In the genomic region with DNA sequence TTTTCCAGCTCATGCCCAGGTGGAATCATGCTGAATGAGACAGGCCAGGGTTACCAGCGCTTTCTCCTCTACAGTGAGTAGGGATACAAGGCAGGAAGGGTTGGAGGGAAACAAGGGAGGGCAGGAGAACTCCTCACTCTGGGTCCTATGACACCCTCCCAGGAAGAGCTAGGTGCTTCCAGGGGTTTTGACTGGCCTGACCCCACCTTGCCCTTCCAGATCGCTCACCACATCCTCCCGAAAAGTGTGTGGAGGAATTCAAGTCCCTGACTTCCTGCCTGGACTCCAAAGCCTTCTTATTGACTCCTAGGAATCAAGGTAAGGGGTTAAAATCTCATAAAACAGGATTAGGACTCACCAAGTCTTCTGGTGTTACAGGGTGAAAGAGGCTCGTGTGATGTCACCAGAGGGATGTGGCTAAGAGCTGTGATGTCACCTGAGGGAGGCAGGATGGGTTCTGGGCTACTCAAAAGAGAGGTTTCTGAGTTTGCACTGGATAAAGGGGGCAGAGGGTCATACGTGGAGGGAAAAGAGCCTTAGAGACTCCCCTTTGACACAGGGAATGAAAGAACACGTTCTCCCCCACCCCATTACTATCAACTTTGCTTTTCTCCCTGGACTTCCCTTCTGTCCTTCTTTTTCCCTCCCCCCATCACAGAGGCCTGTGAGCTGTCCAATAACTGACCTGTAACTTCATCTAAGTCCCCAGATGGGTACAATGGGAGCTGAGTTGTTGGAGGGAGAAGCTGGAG, we compare ENCODE assay signal across 10 cellular contexts. TPM values are rescaled to one million over a fixed set of nuclear protein-coding genes. Genes with fewer than 3 reads are reported as not detected.
A peak's percentile ranks its signal among the peaks of the same experiment; 100 is the strongest.
DNase-seq lines count a peak whose midpoint lies in the region; ATAC-seq and TF ChIP-seq lines count a peak whose summit lies in the region.
"Had no signal": no experiment of that assay in that cellular context is flagged by ENCODE, and none has a peak within 500 bp of the region (broad histone marks: within the 10 kb centered on the region; RNA-seq: fewer than 3 reads in every experiment).

No MANE protein-coding gene starts in this region.

- peaks cover 68% of the 10 kb centered on the region for H3K79me2 ChIP-seq in hepatocyte

- POLR2A ChIA-PET in activated CD4-positive, alpha-beta memory T cell treated with anti-CD3 and anti-CD28 coated beads for 36 hours (lab: Charles Lee): interaction anchor here (0.8 to 1.4 kb wide), 3 partner anchors 82 to 170 kb away, joined by 3 to 5 read pairs (median 3); partner anchors contain the start of genes HSPA1B and MSH5

- peak overlapping the region; percentile 50 for H3K4me3 Mint-ChIP-seq in activated CD4-positive, alpha-beta memory T cell treated with anti-CD3 and anti-CD28 coated beads for 36 hours

- H3K27me3 Mint-ChIP-seq in activated CD4-positive, alpha-beta memory T cell treated with anti-CD3 and anti-CD28 coated beads for 36 hours: no peaks in the 10 kb centered on the region

- peak overlapping the region; percentile 97 for H3K4me2 ChIP-seq in hepatocyte

- no peak for ATAC-seq in upper lobe of left lung (ENCODE audit: low FRiP score in 2 of 2)

- DNase-seq in stimulated activated CD4-positive, alpha-beta T cell treated with anti-CD3 and anti-CD28 coated beads, Interleukin-15, amount 100 ng/mL, for 24 hours: peak; percentile 41
- DNase-seq in stimulated activated CD4-positive, alpha-beta T cell treated with anti-CD3 and anti-CD28 coated beads, Interleukin-12 subunit alpha, Interleukin-12 subunit beta, amount 100 ng/mL, for 4 hours: no peak
- peak; percentile 60 for DNase-seq in activated CD4-positive, alpha-beta memory T cell treated with anti-CD3 and anti-CD28 coated beads for 36 hours
- DNase-seq in hepatocyte (ENCODE audit: low spot score) (no peak), upper lobe of left lung (no peak), T1000 (lab: John Stamatoyannopoulos, UW) (no peak), amniotic stem cell (lab: John Stamatoyannopoulos, UW) (no peak)
- DNase-seq: activated CD8-positive, alpha-beta memory T cell treated with anti-CD3 and anti-CD28 coated beads, Interleukin-2, amount 50 U/mL, for 48 hours; esophagus squamous epithelium had no signal

- H3K9me3 ChIP-seq in hepatocyte (ENCODE audit: low read depth) (no peaks in the 10 kb centered on the region), subcutaneous abdominal adipose tissue (ENCODE audit: control insufficient read depth in 5 of 5, low read length in 5 of 5) (no peaks in the 10 kb centered on the region), upper lobe of left lung (no peaks in the 10 kb centered on the region)
- H3K9me3 ChIP-seq: esophagus squamous epithelium had no signal

- no peaks in the 10 kb centered on the region for H3K36me3 ChIP-seq in hepatocyte (replicated peaks; ENCODE audit: insufficient read depth, low read depth)
- H3K36me3 ChIP-seq in subcutaneous abdominal adipose tissue (ENCODE audit: control insufficient read depth in 5 of 5, insufficient read depth in 5 of 5, low read length in 5 of 5): peaks cover 0 to 45% (median 23%) of the 10 kb centered on the region in 5 donors
- H3K36me3 ChIP-seq in upper lobe of left lung: peaks cover 0 to 40% (median 17%) of the 10 kb centered on the region in 4 donors

- TF ChIP-seq CTCF in hepatocyte (IDR thresholded peaks at IDR 0.05; ENCODE audit: poor library complexity) (no peak), upper lobe of left lung (IDR thresholded peaks at IDR 0.05) (no peak)

- peak overlapping the region; percentile 95 for H3K27ac Mint-ChIP-seq in activated CD4-positive, alpha-beta memory T cell treated with anti-CD3 and anti-CD28 coated beads for 36 hours

- H3K36me3 Mint-ChIP-seq in activated CD4-positive, alpha-beta memory T cell treated with anti-CD3 and anti-CD28 coated beads for 36 hours: peaks cover 40% of the 10 kb centered on the region

- 88% methylated on average over 6 of the region's 6 CpGs for WGBS in hepatocyte (ENCODE audit: low lambda C conversion rate, missing lambda C conversion rate)
- 82 to 86% methylated on average over 6 of the region's 6 CpGs for WGBS in upper lobe of left lung, 2 donors

- peak overlapping the region in 3 of 5 donors; percentile 4 to 44 (median 6) for H3K9ac ChIP-seq in subcutaneous abdominal adipose tissue (ENCODE audit: low read length in 5 of 5)

- H3K4me1 ChIP-seq in hepatocyte (ENCODE audit: insufficient read depth) (peaks cover 30% of the 10 kb centered on the region), subcutaneous abdominal adipose tissue (ENCODE audit: control insufficient read depth in 5 of 5, insufficient read depth in 5 of 5, low read length in 5 of 5) (peaks cover 12 to 58% (median 44%) of the 10 kb centered on the region in 5 donors), upper lobe of left lung (peaks cover 36 to 58% (median 41%) of the 10 kb centered on the region in 4 donors)

- no peaks in the 10 kb centered on the region for H3K9me3 Mint-ChIP-seq in activated CD4-positive, alpha-beta memory T cell treated with anti-CD3 and anti-CD28 coated beads for 36 hours

- peaks cover 13% of the 10 kb centered on the region for H4K20me1 ChIP-seq in hepatocyte (ENCODE audit: insufficient read depth, poor library complexity, severe bottlenecking)

- H3K9me2 ChIP-seq in hepatocyte (replicated peaks; ENCODE audit: insufficient read depth): no peaks in the 10 kb centered on the region

- H3K27ac ChIP-seq in hepatocyte (no peak overlapping the region), subcutaneous abdominal adipose tissue (ENCODE audit: low read depth, low read length) (no peak overlapping the region), upper lobe of left lung (no peak overlapping the region)

- H3K4me3 ChIP-seq in hepatocyte (no peak overlapping the region), subcutaneous abdominal adipose tissue (ENCODE audit: low read depth in 1 of 5, low read length in 5 of 5) (no peak overlapping the region), upper lobe of left lung (no peak overlapping the region)
- H3K4me3 ChIP-seq: esophagus squamous epithelium had no signal

- no peaks in the 10 kb centered on the region for H3K27me3 ChIP-seq in hepatocyte
- H3K27me3 ChIP-seq in subcutaneous abdominal adipose tissue (ENCODE audit: control insufficient read depth in 5 of 5, insufficient read depth in 4 of 5, low read length in 5 of 5): no peaks in the 10 kb centered on the region
- no peaks in the 10 kb centered on the region for H3K27me3 ChIP-seq in upper lobe of left lung
- H3K27me3 ChIP-seq: esophagus squamous epithelium had no signal

- intact Hi-C loops in activated CD4-positive, alpha-beta memory T cell treated with anti-CD3 and anti-CD28 coated beads for 36 hours (cut with micrococcal nuclease): no loop called here

- no peak for TF ChIP-seq POLR2A in upper lobe of left lung (IDR thresholded peaks at IDR 0.05)

- CTCF ChIA-PET in activated CD4-positive, alpha-beta memory T cell treated with anti-CD3 and anti-CD28 coated beads for 36 hours (lab: Charles Lee): interaction anchor here (1.2 kb wide), 1 partner anchor 112 kb away, joined by 3 read pairs; no protein-coding TSS in a partner anchor

- TF ChIP-seq EP300 in upper lobe of left lung (IDR thresholded peaks at IDR 0.05): no peak

- H3K4me1 Mint-ChIP-seq in activated CD4-positive, alpha-beta memory T cell treated with anti-CD3 and anti-CD28 coated beads for 36 hours (ENCODE audit: low read depth): peaks cover 65% of the 10 kb centered on the region

- no peak overlapping the region for H2AFZ ChIP-seq in hepatocyte

RNA-seq across cellular contexts. Expression of gene APOM, which starts 1.9 kb away (rescaled TPM):
- total RNA-seq in activated CD4-positive, alpha-beta memory T cell treated with anti-CD3 and anti-CD28 coated beads for 36 hours: 1 to 10 TPM; 2.9 to 3.1 TPM
- 9.3 and 10.4 TPM in 2 replicates for total RNA-seq in hepatocyte
- polyA plus RNA-seq in hepatocyte: 28.2 and 40.7 TPM in 2 replicates
- 1 to 10 TPM in 5 of 6 donors, under 1 TPM in 1; 0.89 to 4.3 (median 2.1) TPM for total RNA-seq in upper lobe of left lung

RNA-seq across cellular contexts. Expression of gene C6orf47, which starts 3.0 kb away (rescaled TPM):
- total RNA-seq in activated CD4-positive, alpha-beta memory T cell treated with anti-CD3 and anti-CD28 coated beads for 36 hours: 10 to 100 TPM; 15.8 to 16.9 TPM
- total RNA-seq in hepatocyte (21.3 and 23.3 TPM in 2 replicates), upper lobe of left lung (10 to 100 TPM; 25.0 to 30.1 (median 28.4) TPM)
- 19.8 and 25.4 TPM in 2 replicates for polyA plus RNA-seq in hepatocyte

RNA-seq across cellular contexts. Expression of gene BAG6, which starts 5.1 kb away (rescaled TPM):
- 100 to 1,000 TPM; 351 to 354 TPM for total RNA-seq in activated CD4-positive, alpha-beta memory T cell treated with anti-CD3 and anti-CD28 coated beads for 36 hours
- total RNA-seq in hepatocyte (113 and 148 TPM in 2 replicates), upper lobe of left lung (100 to 1,000 TPM; 190 to 421 (median 294) TPM)
- polyA plus RNA-seq in hepatocyte: 84.6 and 85.7 TPM in 2 replicates

RNA-seq across cellular contexts. Expression of gene GPANK1, which starts 7.2 kb away (rescaled TPM):
- total RNA-seq in activated CD4-positive, alpha-beta memory T cell treated with anti-CD3 and anti-CD28 coated beads for 36 hours: 10 to 100 TPM; 31.6 to 32.3 TPM
- total RNA-seq in hepatocyte (11.5 and 18.1 TPM in 2 replicates), upper lobe of left lung (10 to 100 TPM; 12.0 to 45.1 (median 16.6) TPM)
- polyA plus RNA-seq in hepatocyte: 18.5 and 23.8 TPM in 2 replicates

RNA-seq across cellular contexts. Expression of gene CSNK2B, which starts 8.3 kb away (rescaled TPM):
- 100 to 1,000 TPM; 227 to 234 TPM for total RNA-seq in activated CD4-positive, alpha-beta memory T cell treated with anti-CD3 and anti-CD28 coated beads for 36 hours
- total RNA-seq in hepatocyte: 155 and 185 TPM in 2 replicates
- polyA plus RNA-seq in hepatocyte: 181 and 202 TPM in 2 replicates
- 100 to 1,000 TPM; 105 to 172 (median 130) TPM for total RNA-seq in upper lobe of left lung

Comparison
In these comparisons a context has a peak if more than half of its experiments do, and no peak if none do; other contexts are left out.
1. DNase-seq: peak in stimulated activated CD4-positive, alpha-beta T cell treated with anti-CD3 and anti-CD28 coated beads, Interleukin-15, amount 100 ng/mL, for 24 hours (single experiment) and activated CD4-positive, alpha-beta memory T cell treated with anti-CD3 and anti-CD28 coated beads for 36 hours (single experiment); none in stimulated activated CD4-positive, alpha-beta T cell treated with anti-CD3 and anti-CD28 coated beads, Interleukin-12 subunit alpha, Interleukin-12 subunit beta, amount 100 ng/mL, for 4 hours (single experiment), hepatocyte (single experiment), upper lobe of left lung (0 of 2), T1000 (single experiment) and amniotic stem cell (single experiment).